9 cellular contexts compared by ENCODE assay signal in the genomic region with DNA sequence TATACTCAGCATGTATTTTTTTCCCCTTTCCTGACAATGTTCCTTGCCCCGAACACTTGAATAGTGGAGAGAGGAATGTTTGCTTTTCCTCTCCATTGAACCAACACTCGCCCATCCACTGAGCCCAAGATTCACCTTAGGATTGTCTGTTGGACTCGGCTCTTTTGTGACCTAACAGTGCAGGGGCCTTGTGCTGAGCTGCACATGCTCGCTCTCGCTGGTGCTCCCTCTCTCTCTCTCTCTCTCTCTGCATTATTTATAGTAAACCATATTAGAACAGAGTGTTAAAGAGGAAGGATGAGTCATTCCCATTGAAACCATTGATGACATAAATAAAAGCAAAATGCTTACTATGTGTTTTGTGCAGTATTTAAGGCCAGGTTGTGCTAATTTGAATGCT. TPM values are rescaled to one million over a fixed set of nuclear protein-coding genes. Genes with fewer than 3 reads are reported as not detected.
DNase-seq lines count a peak whose midpoint lies in the region; ATAC-seq and TF ChIP-seq lines count a peak whose summit lies in the region.
"Had no signal": no experiment of that assay in that cellular context is flagged by ENCODE, and none has a peak within 500 bp of the region (broad histone marks: within the 10 kb centered on the region; RNA-seq: fewer than 3 reads in every experiment).

No MANE protein-coding gene starts in this region.

- no peak overlapping the region for H3K4me3 Mint-ChIP-seq in activated CD8-positive, alpha-beta T cell treated with anti-CD3 and anti-CD28 coated beads, Interleukin-2, amount 10 ng/mL, durations not matched to agents 7 days and 5 days

- no peak for TF ChIP-seq EP300 in suprapubic skin (IDR thresholded peaks at IDR 0.05)

- H3K9me3 Mint-ChIP-seq in activated CD8-positive, alpha-beta T cell treated with anti-CD3 and anti-CD28 coated beads, Interleukin-2, amount 10 ng/mL, durations not matched to agents 7 days and 5 days (ENCODE audit: insufficient read depth), result no peaks in the 10 kb centered on the region

- POLR2A ChIA-PET in activated CD8-positive, alpha-beta T cell treated with anti-CD3 and anti-CD28 coated beads, Interleukin-2, amount 10 ng/mL, durations not matched to agents 7 days and 5 days (lab: Charles Lee), result no interaction called here

- peak in 1 of 2 donors; percentile 36 for TF ChIP-seq POLR2A in suprapubic skin (IDR thresholded peaks at IDR 0.05)

- H3K36me3 ChIP-seq in suprapubic skin, result peaks cover 51% of the 10 kb centered on the region

- no peak for TF ChIP-seq CTCF in suprapubic skin (IDR thresholded peaks at IDR 0.05)

- no peaks in the 10 kb centered on the region for H3K27me3 ChIP-seq in suprapubic skin

- H3K27me3 Mint-ChIP-seq in activated CD8-positive, alpha-beta T cell treated with anti-CD3 and anti-CD28 coated beads, Interleukin-2, amount 10 ng/mL, durations not matched to agents 7 days and 5 days (ENCODE audit: low read depth), result peaks cover 17% of the 10 kb centered on the region

- H3K4me1 Mint-ChIP-seq in activated CD8-positive, alpha-beta T cell treated with anti-CD3 and anti-CD28 coated beads, Interleukin-2, amount 10 ng/mL, durations not matched to agents 7 days and 5 days (ENCODE audit: low read depth), result peaks cover 72% of the 10 kb centered on the region

- H3K27ac Mint-ChIP-seq in activated CD8-positive, alpha-beta T cell treated with anti-CD3 and anti-CD28 coated beads, Interleukin-2, amount 10 ng/mL, durations not matched to agents 7 days and 5 days, result peak overlapping the region; percentile 35

- H3K4me3 ChIP-seq in suprapubic skin, result peak overlapping the region; percentile 2

- no peaks in the 10 kb centered on the region for H3K9me3 ChIP-seq in suprapubic skin

- CTCF ChIA-PET in activated CD8-positive, alpha-beta T cell treated with anti-CD3 and anti-CD28 coated beads, Interleukin-2, amount 10 ng/mL, durations not matched to agents 7 days and 5 days (lab: Charles Lee), result interaction anchor here (1.1 to 5.5 kb wide), 2 partner anchors 44 to 182 kb away, joined by 3 to 26 read pairs; no protein-coding TSS in a partner anchor

- peak; percentile 37 for ATAC-seq in activated CD8-positive, alpha-beta T cell treated with anti-CD3 and anti-CD28 coated beads, Interleukin-2, amount 10 ng/mL, durations not matched to agents 7 days and 5 days
- ATAC-seq in left ventricle myocardium superior (peak; percentile 73), GM19395 (IDR thresholded peaks at IDR 0.05; ENCODE audit: unreplicated experiment) (no peak), GM19455 (IDR thresholded peaks at IDR 0.05; ENCODE audit: unreplicated experiment) (no peak)

- H3K36me3 Mint-ChIP-seq in activated CD8-positive, alpha-beta T cell treated with anti-CD3 and anti-CD28 coated beads, Interleukin-2, amount 10 ng/mL, durations not matched to agents 7 days and 5 days (ENCODE audit: low read depth), result peaks cover 16% of the 10 kb centered on the region

- 42% methylated on average over 5 of the region's 5 CpGs for WGBS in suprapubic skin

- H3K27ac ChIP-seq in suprapubic skin, result peak overlapping the region; percentile 72

- DNase-seq in NCI-H510A treated with DMSO at 0.1 percent for 48 hours (lab: John Stamatoyannopoulos, UW), result peak; percentile 83
- DNase-seq in NCI-H510A (lab: John Stamatoyannopoulos, UW), result no peak
- no peak for DNase-seq in activated CD8-positive, alpha-beta T cell treated with anti-CD3 and anti-CD28 coated beads, Interleukin-2, amount 10 ng/mL, durations not matched to agents 7 days and 5 days
- peak; percentile 56 for DNase-seq in left ventricle myocardium superior
- DNase-seq in suprapubic skin (ENCODE audit: low spot score in 2 of 2), result peak in 1 of 2 donors; percentile 59
- no peak for DNase-seq in pons (ENCODE audit: low spot score)
- DNase-seq: T-helper 9 cell had no signal

- H3K4me1 ChIP-seq in suprapubic skin, result peaks cover 95% of the 10 kb centered on the region

- intact Hi-C loops in left ventricle myocardium superior (cut with micrococcal nuclease), result no loop called here

RNA-seq across cellular contexts. Expression of a gene that starts 20.7 kb away (rescaled TPM):
- total RNA-seq in activated CD8-positive, alpha-beta T cell treated with anti-CD3 and anti-CD28 coated beads, Interleukin-2, amount 10 ng/mL, durations not matched to agents 7 days and 5 days, result 10 to 100 TPM; 16.3 to 16.4 TPM
- 67.3 TPM for total RNA-seq in left ventricle myocardium superior
- 100 to 1,000 TPM; 142 to 474 (median 232) TPM for total RNA-seq in suprapubic skin

Comparison
In these comparisons a context has a peak if more than half of its experiments do, and no peak if none do; other contexts are left out.
1. DNase-seq: peak in NCI-H510A treated with DMSO at 0.1 percent for 48 hours (single experiment) and left ventricle myocardium superior (single experiment); none in NCI-H510A (single experiment), activated CD8-positive, alpha-beta T cell treated with anti-CD3 and anti-CD28 coated beads, Interleukin-2, amount 10 ng/mL, durations not matched to agents 7 days and 5 days (single experiment) and pons (single experiment).
2. ATAC-seq: peak in activated CD8-positive, alpha-beta T cell treated with anti-CD3 and anti-CD28 coated beads, Interleukin-2, amount 10 ng/mL, durations not matched to agents 7 days and 5 days (single experiment) and left ventricle myocardium superior (single experiment); none in GM19395 (single experiment) and GM19455 (single experiment).